Comparison of ENCODE assay signal across 9 cellular contexts in genomic region chr5:162154242-162154641, GRCh38.
"Had no signal": no experiment of that assay in that cellular context is flagged by ENCODE, and none has a peak within 500 bp of the region (broad histone marks: within the 10 kb centered on the region; RNA-seq: fewer than 3 reads in every experiment).

No MANE protein-coding gene starts in this region.

- H3K4me1 ChIP-seq: HAP-1 had no signal

- ATAC-seq: GM23338, HCT116 had no signal

- DNase-seq: GM23248, GOT3, H7, H9, HCEC 1CT, HFFc6 had no signal

- H3K27ac ChIP-seq: GM23248 had no signal

- H3K4me3 Mint-ChIP-seq: GM23338, H9, HFFc6 had no signal

- H3K9ac ChIP-seq: GM23248 had no signal

- H3K4me1 Mint-ChIP-seq: GM23338, H9 had no signal

- H3K9me3 Mint-ChIP-seq: GM23338, H9 had no signal

- H3K9me3 ChIP-seq: HAP-1 had no signal

- H2AFZ ChIP-seq: GM23248, GM23338 had no signal

- H3K4me3 ChIP-seq: GM23248, GM23338, HAP-1 had no signal

- H3K4me2 ChIP-seq: GM23338 had no signal

- H3K36me3 ChIP-seq: HAP-1 had no signal

- H3K27ac Mint-ChIP-seq: GM23338, H9, HFFc6 had no signal
